ENCODE assay signal across 19 cellular contexts in the genomic region with DNA sequence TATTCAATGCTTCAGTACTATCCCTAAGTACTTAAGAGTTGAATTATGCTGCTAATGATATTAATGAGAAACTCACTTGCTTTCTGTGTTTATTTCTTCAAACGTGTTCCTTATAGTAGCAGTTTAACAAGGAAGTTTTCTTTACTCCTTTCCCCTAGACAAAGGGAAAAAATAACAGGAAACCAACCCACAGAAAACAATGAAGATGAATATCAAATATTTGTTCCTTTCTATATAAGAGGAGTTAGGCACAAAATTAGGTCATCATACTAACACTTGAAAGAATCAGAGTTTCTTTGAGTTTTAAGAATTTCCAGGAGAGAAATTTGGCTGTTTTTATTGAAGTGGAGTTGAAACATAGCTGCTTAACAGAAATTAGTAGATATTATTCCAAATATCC.
"Had no signal": no experiment of that assay in that cellular context is flagged by ENCODE, and none has a peak within 500 bp of the region (broad histone marks: within the 10 kb centered on the region; RNA-seq: fewer than 3 reads in every experiment).

No MANE protein-coding gene starts in this region.

- H3K27ac ChIP-seq: esophagus squamous epithelium, prostate gland, right atrium auricular region, stomach, tibial artery had no signal

- H3K4me3 ChIP-seq: esophagus squamous epithelium, lung, mucosa of descending colon, prostate gland, right atrium auricular region, stomach, tibial artery had no signal

- H3K4me1 ChIP-seq: esophagus squamous epithelium, prostate gland, right atrium auricular region, tibial artery had no signal

- ATAC-seq: left ventricle myocardium superior; mucosa of descending colon; natural killer cell treated with Interleukin-12 subunit alpha and Interleukin-12 subunit beta and Interleukin-15 and Interleukin-18, amount 100 ng/mL, for 72 hours; sciatic nerve; stimulated activated effector memory CD8-positive, alpha-beta T cell treated with anti-CD3 and anti-CD28 coated beads, Interleukin-12 subunit alpha, Interleukin-12 subunit beta, amount 100 ng/mL, for 72 hours had no signal

- H3K36me3 ChIP-seq: esophagus squamous epithelium, prostate gland, right atrium auricular region, stomach, tibial artery had no signal

- H3K27me3 ChIP-seq: esophagus squamous epithelium, right atrium auricular region, stomach, tibial artery had no signal

- H3K9me3 ChIP-seq: esophagus squamous epithelium, mucosa of descending colon, prostate gland, right atrium auricular region, stomach, tibial artery had no signal

- DNase-seq: effector CD8-positive, alpha-beta T cell; endodermal cell; erythroblast; esophagus squamous epithelium; left ventricle myocardium superior; mucosa of descending colon; naive B cell; nucleus accumbens; stimulated activated CD4-positive, alpha-beta T cell treated with anti-CD3 and anti-CD28 coated beads, Interleukin-2, amount 100 ng/mL, for 24 hours; stimulated activated CD4-positive, alpha-beta T cell treated with anti-CD3 and anti-CD28 coated beads, Interleukin-4, amount 100 ng/mL, for 24 hours; stimulated activated naive CD4-positive, alpha-beta T cell treated with Interleukin-2 at 50 U/mL for 16 hours; tibial artery had no signal
